Comparison of ENCODE assay signal across 14 cellular contexts in genomic region chr15:59303641-59304433, GRCh38.
DNase-seq lines count a peak whose midpoint lies in the region; ATAC-seq and TF ChIP-seq lines count a peak whose summit lies in the region.
"Had no signal": no experiment of that assay in that cellular context is flagged by ENCODE, and none has a peak within 500 bp of the region (broad histone marks: within the 10 kb centered on the region; RNA-seq: fewer than 3 reads in every experiment).

No MANE protein-coding gene starts in this region.

- H3K79me1 ChIP-seq in IMR-90 (ENCODE audit: low read depth in 1 of 2, low read length in 2 of 2): peaks cover 22 to 68% of the 10 kb centered on the region in 2 experiments

- no peak overlapping the region for H2BK20ac ChIP-seq in IMR-90 (ENCODE audit: low read depth, low read length)

- no peak overlapping the region for H2AK9ac ChIP-seq in IMR-90 (replicated peaks; ENCODE audit: low read depth, low read length, poor library complexity)

- H2BK5ac ChIP-seq in IMR-90 (ENCODE audit: low read depth, low read length, poor library complexity, severe bottlenecking): no peak overlapping the region

- H3K36me3 Mint-ChIP-seq in activated CD8-positive, alpha-beta memory T cell treated with anti-CD3 and anti-CD28 coated beads, Interleukin-2, amount 10 ng/mL, durations not matched to agents 7 days and 5 days: peaks cover 9% of the 10 kb centered on the region
- no peaks in the 10 kb centered on the region for H3K36me3 Mint-ChIP-seq in endodermal cell (ENCODE audit: low read depth)
- peaks cover 2% of the 10 kb centered on the region in 2 donors for H3K36me3 Mint-ChIP-seq in CD14-positive monocyte

- WGBS in IMR-90 (ENCODE audit: extremely low coverage in 2 of 2, insufficient read length in 1 of 2), 2 experiments: 93% methylated on average over 3 of the region's 20 CpGs; no CpG with 5 or more reads in 1 of the 2 experiments
- 90 to 91% methylated on average over 10 to 20 of the region's 20 CpGs for whole genome bisulfite sequencing in endodermal cell (ENCODE audit: insufficient coverage in 1 of 2, insufficient read length in 1 of 2), 2 experiments

- H3K9me3 Mint-ChIP-seq in activated CD8-positive, alpha-beta memory T cell treated with anti-CD3 and anti-CD28 coated beads, Interleukin-2, amount 10 ng/mL, durations not matched to agents 7 days and 5 days (ENCODE audit: low read depth): no peaks in the 10 kb centered on the region
- H3K9me3 Mint-ChIP-seq in endodermal cell: no peaks in the 10 kb centered on the region
- peaks cover 0 to 2% (median 0%) of the 10 kb centered on the region in 7 donors for H3K9me3 Mint-ChIP-seq in CD14-positive monocyte
- H3K9me3 Mint-ChIP-seq: activated T-helper 2 cell treated with anti-CD3 and anti-CD28 coated beads, Interferon-gamma antibody, Interleukin-2, Interleukin-4, amounts not matched to agents 10 μg/mL and 5 μg/mL and 100 μg/mL, durations not matched to agents 14 hours and 24 hours and 36 hours had no signal

- H3K9me3 ChIP-seq in IMR-90 (ENCODE audit: control insufficient read depth, insufficient read depth, low read length): no peaks in the 10 kb centered on the region
- no peaks in the 10 kb centered on the region for H3K9me3 ChIP-seq in endodermal cell (ENCODE audit: control insufficient read depth, low read length)
- H3K9me3 ChIP-seq: testis had no signal

- no peak overlapping the region for H3K23ac ChIP-seq in IMR-90 (ENCODE audit: low read depth, low read length)

- no peak overlapping the region for H2BK15ac ChIP-seq in IMR-90 (ENCODE audit: low read depth, low read length)

- H3K9ac ChIP-seq in IMR-90 (ENCODE audit: low read depth, low read length) (no peak overlapping the region), endodermal cell (ENCODE audit: extremely low read depth, low read length, poor library complexity, severe bottlenecking) (no peak overlapping the region)

- no TSS peak for BruUV-seq in IMR-90 (replicated peaks; lab: Mats Ljungman, UMichigan)

- H2BK120ac ChIP-seq in IMR-90 (ENCODE audit: low read depth, low read length): no peak overlapping the region

- peaks cover 57% of the 10 kb centered on the region for H3K4me1 Mint-ChIP-seq in activated CD8-positive, alpha-beta memory T cell treated with anti-CD3 and anti-CD28 coated beads, Interleukin-2, amount 10 ng/mL, durations not matched to agents 7 days and 5 days
- H3K4me1 Mint-ChIP-seq in endodermal cell (peaks cover 6% of the 10 kb centered on the region), CD14-positive monocyte (peaks cover 41% of the 10 kb centered on the region)

- no peak overlapping the region; the same call in 1 of the 2 replicates for H4K5ac ChIP-seq in IMR-90 (ENCODE audit: low read depth, low read length)

- peak overlapping the region; percentile 50; the same call in 1 of the 2 replicates for H3K4ac ChIP-seq in IMR-90 (ENCODE audit: low read depth, low read length)

- H3K4me3 ChIP-seq in IMR-90 (ENCODE audit: insufficient read depth, low read depth, low read length) (no peak overlapping the region), endodermal cell (ENCODE audit: low read length) (no peak overlapping the region)
- H3K4me3 ChIP-seq: testis had no signal

- no peak for ATAC-seq in activated CD8-positive, alpha-beta memory T cell treated with anti-CD3 and anti-CD28 coated beads, Interleukin-2, amount 10 ng/mL, durations not matched to agents 7 days and 5 days
- no peak for ATAC-seq in IMR-90 (ENCODE audit: low read depth)

- no peak for TF ChIP-seq CTCF in IMR-90 (conservative IDR thresholded peaks at IDR 0.05; ENCODE audit: low read depth, low read length)
- TF ChIP-seq CTCF in endodermal cell (conservative IDR thresholded peaks at IDR 0.05): no peak
- no peak for TF ChIP-seq CTCF in CD14-positive monocyte (IDR thresholded peaks at IDR 0.05)

- peak overlapping the region; percentile 16 for H3K27ac Mint-ChIP-seq in activated CD8-positive, alpha-beta memory T cell treated with anti-CD3 and anti-CD28 coated beads, Interleukin-2, amount 10 ng/mL, durations not matched to agents 7 days and 5 days
- H3K27ac Mint-ChIP-seq in endodermal cell (peak overlapping the region; percentile 82), CD14-positive monocyte (peak overlapping the region in 1 of 7 donors; percentile 64)
- H3K27ac Mint-ChIP-seq: activated T-helper 2 cell treated with anti-CD3 and anti-CD28 coated beads, Interferon-gamma antibody, Interleukin-2, Interleukin-4, amounts not matched to agents 10 μg/mL and 5 μg/mL and 100 μg/mL, durations not matched to agents 14 hours and 24 hours and 36 hours had no signal

- peak overlapping the region in 1 of 2 experiments; percentile 6; a peak in 1 of 4 replicates for H4K8ac ChIP-seq in IMR-90 (ENCODE audit: low read depth in 2 of 2, low read length in 2 of 2)

- no peak overlapping the region for H3K27ac ChIP-seq in IMR-90 (ENCODE audit: insufficient read depth, low read length)
- H3K27ac ChIP-seq in endodermal cell (ENCODE audit: low read depth, low read length): no peak overlapping the region
- peak overlapping the region; percentile 6 for H3K27ac ChIP-seq in temporal lobe (ENCODE audit: low read depth, low read length)
- H3K27ac ChIP-seq: testis had no signal

- no peak for TF ChIP-seq RAD21 in IMR-90 (IDR thresholded peaks at IDR 0.05; ENCODE audit: low read length)

- H3K27me3 Mint-ChIP-seq in activated CD8-positive, alpha-beta memory T cell treated with anti-CD3 and anti-CD28 coated beads, Interleukin-2, amount 10 ng/mL, durations not matched to agents 7 days and 5 days: no peaks in the 10 kb centered on the region
- H3K27me3 Mint-ChIP-seq in endodermal cell (ENCODE audit: insufficient read depth) (no peaks in the 10 kb centered on the region), CD14-positive monocyte (ENCODE audit: low read depth in 3 of 3) (peaks cover 0 to 1% (median 0%) of the 10 kb centered on the region in 3 donors)

- H3K4me1 ChIP-seq in IMR-90 (ENCODE audit: control insufficient read depth, insufficient read depth, low read length) (peaks cover 15% of the 10 kb centered on the region), endodermal cell (ENCODE audit: control insufficient read depth, insufficient read depth, low read length) (no peaks in the 10 kb centered on the region)

- intact Hi-C loops in IMR-90 (cut with micrococcal nuclease): no loop called here
- intact Hi-C loops in CD14-positive monocyte (cut with micrococcal nuclease): loop anchor here in 1 of 2 donors (10.0 kb wide), 2 partner anchors 61 to 129 kb away; no protein-coding TSS in a partner anchor

- no peak overlapping the region for H3K4me2 ChIP-seq in IMR-90 (ENCODE audit: low read depth, low read length)

- no peak overlapping the region for H4K91ac ChIP-seq in IMR-90 (ENCODE audit: insufficient read depth, low read depth, low read length)

- CTCF ChIA-PET in activated CD8-positive, alpha-beta memory T cell treated with anti-CD3 and anti-CD28 coated beads, Interleukin-2, amount 10 ng/mL, durations not matched to agents 7 days and 5 days (lab: Charles Lee): no interaction called here
- CTCF ChIA-PET in IMR-90 (lab: Yijun Ruan, JAX): no interaction called here

- H3K27me3 ChIP-seq in IMR-90 (ENCODE audit: control insufficient read depth, insufficient read depth, low read length) (no peaks in the 10 kb centered on the region), endodermal cell (ENCODE audit: control insufficient read depth, insufficient read depth, low read length, poor library complexity, severe bottlenecking) (no peaks in the 10 kb centered on the region)
- H3K27me3 ChIP-seq: testis had no signal

- H2AK5ac ChIP-seq in IMR-90 (ENCODE audit: low read depth, low read length): peak overlapping the region; percentile 70; the same call in 1 of the 2 replicates

- no peak overlapping the region for H3K4me3 Mint-ChIP-seq in activated CD8-positive, alpha-beta memory T cell treated with anti-CD3 and anti-CD28 coated beads, Interleukin-2, amount 10 ng/mL, durations not matched to agents 7 days and 5 days
- H3K4me3 Mint-ChIP-seq in endodermal cell (no peak overlapping the region), CD14-positive monocyte (no peak overlapping the region)

- H3K56ac ChIP-seq in IMR-90 (ENCODE audit: extremely low read depth, insufficient read depth, low read length): no peak overlapping the region

- no peak overlapping the region for H2AFZ ChIP-seq in IMR-90 (replicated peaks; ENCODE audit: low read length, poor library complexity)

- POLR2A ChIA-PET in IMR-90 (lab: Charles Lee; ENCODE audit: unreplicated experiment): no interaction called here

- no peak overlapping the region for H3K18ac ChIP-seq in IMR-90 (ENCODE audit: low read depth, low read length)

- H3K36me3 ChIP-seq in IMR-90 (ENCODE audit: control insufficient read depth, insufficient read depth, low read length) (no peaks in the 10 kb centered on the region), endodermal cell (ENCODE audit: control insufficient read depth, insufficient read depth, low read length) (no peaks in the 10 kb centered on the region)

- no peak for DNase-seq in activated CD8-positive, alpha-beta memory T cell treated with anti-CD3 and anti-CD28 coated beads, Interleukin-2, amount 10 ng/mL, durations not matched to agents 7 days and 5 days
- no peak for DNase-seq in activated CD8-positive, alpha-beta memory T cell treated with anti-CD3 and anti-CD28 coated beads, Interleukin-2, amount 50 U/mL, for 48 hours
- DNase-seq in IMR-90 (peak; percentile 22), endodermal cell (peak; percentile 61), CD14-positive monocyte (ENCODE audit: low spot score) (no peak), SHP77 (lab: John Stamatoyannopoulos, UW) (no peak)
- no peak for DNase-seq in activated naive CD4-positive, alpha-beta T cell treated with Interleukin-2 at 50 U/mL for 16 hours
- DNase-seq: 8988T, cortex of kidney, NCI-H1105, OCI-M1, testis had no signal

- H3K14ac ChIP-seq in IMR-90 (replicated peaks; ENCODE audit: low read depth, low read length): no peak overlapping the region; the same call in 1 of the 2 replicates

- no peak for TF ChIP-seq POLR2A in IMR-90 (IDR thresholded peaks at IDR 0.05; ENCODE audit: low read depth, low read length)

- peaks cover 34% of the 10 kb centered on the region for H3K9me1 ChIP-seq in IMR-90 (ENCODE audit: insufficient read depth, low read length)

- in situ Hi-C loops in IMR-90 (cut with MboI; ENCODE audit: low sequenced_read_pairs): no loop called here

- peaks cover 10% of the 10 kb centered on the region for H4K20me1 ChIP-seq in IMR-90 (ENCODE audit: insufficient read depth, low read length)

- dilution Hi-C loops in IMR-90 (cut with HindIII; ENCODE audit: low sequenced_read_pairs, unreplicated experiment): no loop called here

TF ChIP-seq in IMR-90, 13 proteins besides CTCF, POLR2A, EP300 and RAD21:
- TF ChIP-seq CEBPB (IDR thresholded peaks at IDR 0.05; ENCODE audit: low read depth, low read length) (no peak), MAZ (IDR thresholded peaks at IDR 0.05; ENCODE audit: borderline replicate concordance, low read depth, low read length) (no peak)

Comparison
In these comparisons a context has a peak if more than half of its experiments do, and no peak if none do; other contexts are left out.
1. DNase-seq: peak in IMR-90 (single experiment) and endodermal cell (single experiment); none in activated CD8-positive, alpha-beta memory T cell treated with anti-CD3 and anti-CD28 coated beads, Interleukin-2, amount 10 ng/mL, durations not matched to agents 7 days and 5 days (single experiment), activated CD8-positive, alpha-beta memory T cell treated with anti-CD3 and anti-CD28 coated beads, Interleukin-2, amount 50 U/mL, for 48 hours (single experiment), activated naive CD4-positive, alpha-beta T cell treated with Interleukin-2 at 50 U/mL for 16 hours (single experiment), CD14-positive monocyte (single experiment) and SHP77 (0 of 2).